Comparison of ENCODE assay signal across 8 cellular contexts in genomic region chr5:119269061-119269579, GRCh38.
A peak's percentile ranks its signal among the peaks of the same experiment; 100 is the strongest.
DNase-seq lines count a peak whose midpoint lies in the region; ATAC-seq, FAIRE-seq and TF ChIP-seq lines count a peak whose summit lies in the region.

No MANE protein-coding gene starts in this region.

- H3K36me3 ChIP-seq in astrocyte (ENCODE audit: insufficient read depth, low read length), result no peaks in the 10 kb centered on the region

- peaks cover 8% of the 10 kb centered on the region for H3K4me1 ChIP-seq in astrocyte (ENCODE audit: insufficient read depth, low read length)

- CTCF ChIA-PET in AG04449 (lab: Yijun Ruan, JAX), result interaction anchor here (1.0 to 2.1 kb wide), 8 partner anchors 20 to 199 kb away, joined by 3 to 16 read pairs (median 6); no protein-coding TSS in a partner anchor

- H3K27ac Mint-ChIP-seq in astrocyte (ENCODE audit: unreplicated experiment), result peak overlapping the region; percentile 51

- TF ChIP-seq POLR2A in GM18505 (IDR thresholded peaks at IDR 0.05; ENCODE audit: borderline replicate concordance, extremely low read depth, insufficient read depth, insufficient read length), result no peak

- H3K27ac ChIP-seq in astrocyte (ENCODE audit: low read depth, low read length) (peak overlapping the region; percentile 81), skin epidermis (peak overlapping the region in 20 of 21 experiments; percentile 81 to 98 (median 90))

- DNase-seq in AG04449 (ENCODE audit: low read depth, low spot score), result no peak
- DNase-seq in OCI-M1 (lab: John Stamatoyannopoulos, UW), result peak; percentile 71
- DNase-seq in astrocyte (ENCODE audit: low read depth), result peak; percentile 28
- no peak for DNase-seq in GM19238 (ENCODE audit: insufficient read length, low spot score)

- ATAC-seq in GM18505 (IDR thresholded peaks at IDR 0.05; ENCODE audit: unreplicated experiment), result peak; percentile 7
- ATAC-seq in HG03095 (IDR thresholded peaks at IDR 0.05; ENCODE audit: unreplicated experiment), result peak; percentile 6

- no peaks in the 10 kb centered on the region for H4K20me1 ChIP-seq in astrocyte (ENCODE audit: insufficient read depth, low read length)

- TF ChIP-seq CTCF in AG04449 (IDR thresholded peaks at IDR 0.05; ENCODE audit: insufficient read depth, low read length, missing control alignments) (no peak), astrocyte (IDR thresholded peaks at IDR 0.05; ENCODE audit: insufficient read depth, low read depth, low read length) (no peak)

- H3K27me3 ChIP-seq in astrocyte (ENCODE audit: insufficient read depth, low read length), result no peaks in the 10 kb centered on the region

- peak overlapping the region; percentile 99 for H2AFZ ChIP-seq in astrocyte (ENCODE audit: low read depth, low read length)

- peaks cover 9% of the 10 kb centered on the region for H3K9me3 Mint-ChIP-seq in astrocyte (ENCODE audit: unreplicated experiment)

- peak overlapping the region; percentile 99 for H3K4me3 Mint-ChIP-seq in astrocyte (ENCODE audit: unreplicated experiment)

- H3K27me3 Mint-ChIP-seq in astrocyte (ENCODE audit: low read depth, unreplicated experiment), result no peaks in the 10 kb centered on the region

- peaks cover 15% of the 10 kb centered on the region for H3K79me2 ChIP-seq in astrocyte (ENCODE audit: insufficient read depth, low read length)

- H3K36me3 Mint-ChIP-seq in astrocyte (ENCODE audit: low read depth, unreplicated experiment), result peaks cover 5% of the 10 kb centered on the region

- peak overlapping the region; percentile 89 for H3K9ac ChIP-seq in astrocyte (ENCODE audit: low read length)

- H3K4me3 ChIP-seq in AG04449 (ENCODE audit: low read depth, low read length) (peak overlapping the region; percentile 89), astrocyte (ENCODE audit: insufficient read depth, low read depth, low read length) (peak overlapping the region; percentile 98), iPS-18c (ENCODE audit: insufficient read depth, low read depth, low read length) (peak overlapping the region; percentile 70), skin epidermis (peak overlapping the region; percentile 63 to 89 (median 74))

- H3K4me1 Mint-ChIP-seq in astrocyte (ENCODE audit: low read depth, unreplicated experiment), result peaks cover 21% of the 10 kb centered on the region

- peak overlapping the region; percentile 98 for H3K4me2 ChIP-seq in astrocyte (ENCODE audit: low read length)

- H3K9me3 ChIP-seq in astrocyte (ENCODE audit: insufficient read depth, low read depth, low read length) (no peaks in the 10 kb centered on the region), iPS-18c (ENCODE audit: control insufficient read depth, insufficient read depth, low read length) (no peaks in the 10 kb centered on the region)

- POLR2A ChIA-PET in AG04449 (lab: Yijun Ruan, JAX), result interaction anchor here (0.6 to 1.8 kb wide), 6 partner anchors 19 to 143 kb away, joined by 3 to 6 read pairs (median 4); partner anchors contain the start of gene TNFAIP8

- FAIRE-seq in astrocyte (lab: Jason Lieb, UNC), result no peak

Comparison
In these comparisons a context has a peak if more than half of its experiments do, and no peak if none do; other contexts are left out.
1. DNase-seq: peak in OCI-M1 (single experiment) and astrocyte (single experiment); none in AG04449 (single experiment) and GM19238 (single experiment).
2. Peak in every context shown above with its lines, with median percentiles within 50 percentile points of each other: H3K4me3 ChIP-seq.